ENCODE assay signal across 8 cellular contexts in the genomic region with DNA sequence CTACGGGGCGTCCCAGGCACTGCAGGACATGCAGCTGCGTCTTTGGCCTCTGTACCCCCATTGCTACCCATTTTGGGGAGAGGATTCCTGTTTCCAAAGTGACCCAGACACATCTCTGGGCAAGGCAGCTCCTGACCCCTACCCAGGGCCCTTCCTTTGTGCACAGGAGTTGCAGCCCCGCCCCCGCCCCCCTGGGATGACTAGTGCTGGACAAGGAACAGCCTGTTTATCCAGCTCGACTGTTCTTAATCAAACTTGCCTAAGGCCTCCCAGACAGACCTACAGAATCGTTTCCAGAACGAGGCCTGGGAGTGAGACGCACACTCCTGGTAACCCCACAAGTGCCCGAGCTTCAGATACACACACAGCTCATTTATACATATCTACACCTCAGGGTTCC. TPM values are rescaled to one million over a fixed set of nuclear protein-coding genes. Genes with fewer than 3 reads are reported as not detected.
DNase-seq lines count a peak whose midpoint lies in the region; TF ChIP-seq lines count a peak whose summit lies in the region.

No MANE protein-coding gene starts in this region.

- no peak overlapping the region for H2AFZ ChIP-seq in parathyroid adenoma

- TF ChIP-seq CTCF in DOHH2 (IDR thresholded peaks at IDR 0.05; ENCODE audit: low read depth, low read length, poor library complexity, severe bottlenecking), result no peak
- no peak for TF ChIP-seq CTCF in endothelial cell (IDR thresholded peaks at IDR 0.05; ENCODE audit: unreplicated experiment)
- no peak for TF ChIP-seq CTCF in parathyroid adenoma (IDR thresholded peaks at IDR 0.05)

- H3K9ac ChIP-seq in NT2/D1 (ENCODE audit: insufficient read length, low read depth) (peak overlapping the region; percentile 93), parathyroid adenoma (no peak overlapping the region)

- no peaks in the 10 kb centered on the region for H3K9me3 ChIP-seq in DOHH2 (ENCODE audit: control insufficient read depth, insufficient read depth, low read length)
- H3K9me3 ChIP-seq in NT2/D1 (ENCODE audit: insufficient read depth, low read length), result no peaks in the 10 kb centered on the region
- no peaks in the 10 kb centered on the region for H3K9me3 ChIP-seq in parathyroid adenoma (ENCODE audit: control insufficient read depth, low read length)

- H3K4me3 ChIP-seq in DOHH2 (ENCODE audit: low read length), result peak overlapping the region; percentile 97
- H3K4me3 ChIP-seq in NT2/D1 (ENCODE audit: insufficient read length, low read depth), result peak overlapping the region; percentile 100
- peak overlapping the region; percentile 11 for H3K4me3 ChIP-seq in parathyroid adenoma (ENCODE audit: low read depth, low read length)

- H3K27me3 Mint-ChIP-seq in endothelial cell (ENCODE audit: unreplicated experiment), result peaks cover 36% of the 10 kb centered on the region

- peaks cover 24% of the 10 kb centered on the region for H4K20me1 ChIP-seq in DOHH2 (ENCODE audit: control insufficient read depth, insufficient read depth, low read depth, low read length)

- H3K4me2 ChIP-seq in DOHH2 (ENCODE audit: low read length) (peak overlapping the region; percentile 83), parathyroid adenoma (ENCODE audit: low read length) (peak overlapping the region; percentile 22)

- peaks cover 23% of the 10 kb centered on the region for H3K4me1 Mint-ChIP-seq in endothelial cell (ENCODE audit: unreplicated experiment)

- no peak overlapping the region for H3K27ac Mint-ChIP-seq in endothelial cell (ENCODE audit: unreplicated experiment)

- H3K27me3 ChIP-seq in DOHH2 (ENCODE audit: control insufficient read depth, low read length) (no peaks in the 10 kb centered on the region), NT2/D1 (ENCODE audit: insufficient read depth, insufficient read length) (peaks cover 20% of the 10 kb centered on the region), parathyroid adenoma (ENCODE audit: control insufficient read depth, insufficient read depth, low read length) (no peaks in the 10 kb centered on the region)

- H3K4me1 ChIP-seq in DOHH2 (ENCODE audit: control insufficient read depth, low read length) (peaks cover 32% of the 10 kb centered on the region), NT2/D1 (ENCODE audit: insufficient read depth, insufficient read length) (peaks cover 32% of the 10 kb centered on the region), parathyroid adenoma (peaks cover 2% of the 10 kb centered on the region)

- H3K4me3 Mint-ChIP-seq in endothelial cell (ENCODE audit: unreplicated experiment), result peak overlapping the region; percentile 98

- H3K79me2 ChIP-seq in DOHH2 (ENCODE audit: control insufficient read depth, low read length), result peaks cover 55% of the 10 kb centered on the region
- H3K79me2 ChIP-seq in parathyroid adenoma, result peaks cover 2% of the 10 kb centered on the region

- H3K9me3 Mint-ChIP-seq in endothelial cell (ENCODE audit: unreplicated experiment), result no peaks in the 10 kb centered on the region

- H3K27ac ChIP-seq in DOHH2 (ENCODE audit: low read depth, low read length) (no peak overlapping the region), parathyroid adenoma (no peak overlapping the region)

- no peaks in the 10 kb centered on the region for H3K9me2 ChIP-seq in DOHH2 (replicated peaks; ENCODE audit: control insufficient read depth, low read length)

- H3K36me3 ChIP-seq in DOHH2 (ENCODE audit: control insufficient read depth, low read length), result peaks cover 64% of the 10 kb centered on the region
- H3K36me3 ChIP-seq in NT2/D1 (ENCODE audit: insufficient read depth, insufficient read length, low read length), result peaks cover 67% of the 10 kb centered on the region
- H3K36me3 ChIP-seq in parathyroid adenoma (ENCODE audit: control insufficient read depth, insufficient read depth, low read length), result no peaks in the 10 kb centered on the region

- DNase-seq in NT2/D1 (ENCODE audit: low read depth, low spot score), result no peak
- DNase-seq in endothelial cell (ENCODE audit: low spot score), result no peak
- no peak for DNase-seq in NK-92 (lab: John Stamatoyannopoulos, UW; ENCODE audit: unreplicated experiment)
- no peak for DNase-seq in SHP77 (lab: John Stamatoyannopoulos, UW)
- DNase-seq in SK-N-DZ (ENCODE audit: low spot score), result no peak
- no peak for DNase-seq in NCI-H526 treated with DMSO at 0.1 percent for 48 hours (lab: John Stamatoyannopoulos, UW)

- H3F3A ChIP-seq in DOHH2 (ENCODE audit: control insufficient read depth, insufficient read depth), result peaks cover 52% of the 10 kb centered on the region

- peaks cover 28% of the 10 kb centered on the region for H3K36me3 Mint-ChIP-seq in endothelial cell (ENCODE audit: low read depth, unreplicated experiment)

RNA-seq across cellular contexts. Expression of gene DIPK1B, which starts 13.2 kb away (rescaled TPM):
- total RNA-seq in endothelial cell (ENCODE audit: unreplicated experiment), result 293 TPM
- 78.9 and 87.2 TPM in 2 replicates for polyA plus RNA-seq in SK-N-DZ (2014; cell fraction: cytosol; rRNA removed)
- polyA plus RNA-seq in SK-N-DZ (2014; cell fraction: nucleus; rRNA removed), result 150 and 195 TPM in 2 replicates

RNA-seq across cellular contexts. Expression of gene LCN10, which starts 17.1 kb away (rescaled TPM):
- not detected for total RNA-seq in endothelial cell (ENCODE audit: unreplicated experiment)
- 0.12 and 0.60 TPM in 2 replicates for polyA plus RNA-seq in SK-N-DZ (2014; cell fraction: cytosol; rRNA removed)
- 0.13 TPM in 1 of 2 replicates, not detected in the other for polyA plus RNA-seq in SK-N-DZ (2014; cell fraction: nucleus; rRNA removed)

RNA-seq across cellular contexts. Expression of gene LCN6, which starts 22.7 kb away (rescaled TPM):
- total RNA-seq in endothelial cell (ENCODE audit: unreplicated experiment), result not detected
- not detected in 2 replicates for polyA plus RNA-seq in SK-N-DZ (2014; cell fraction: cytosol; rRNA removed)
- polyA plus RNA-seq in SK-N-DZ (2014; cell fraction: nucleus; rRNA removed), result not detected in 2 replicates

RNA-seq across cellular contexts. Expression of gene LCN8, which starts 32.4 kb away (rescaled TPM):
- total RNA-seq in endothelial cell (ENCODE audit: unreplicated experiment), result not detected
- not detected in 2 replicates for polyA plus RNA-seq in SK-N-DZ (2014; cell fraction: cytosol; rRNA removed)
- polyA plus RNA-seq in SK-N-DZ (2014; cell fraction: nucleus; rRNA removed), result not detected in 2 replicates

RNA-seq across cellular contexts. Expression of gene AGPAT2, which starts 38.4 kb away (rescaled TPM):
- 38.9 TPM for total RNA-seq in endothelial cell (ENCODE audit: unreplicated experiment)
- polyA plus RNA-seq in SK-N-DZ (2014; cell fraction: cytosol; rRNA removed), result 0.70 and 1.1 TPM in 2 replicates
- polyA plus RNA-seq in SK-N-DZ (2014; cell fraction: nucleus; rRNA removed), result 0.12 and 0.54 TPM in 2 replicates

Comparison
In these comparisons a context has a peak if more than half of its experiments do, and no peak if none do; other contexts are left out.
1. H3K4me3 ChIP-seq: peak in every context shown above with its lines; median percentile 100 in NT2/D1; 97 in DOHH2; 11 in parathyroid adenoma.